In the genomic region with DNA sequence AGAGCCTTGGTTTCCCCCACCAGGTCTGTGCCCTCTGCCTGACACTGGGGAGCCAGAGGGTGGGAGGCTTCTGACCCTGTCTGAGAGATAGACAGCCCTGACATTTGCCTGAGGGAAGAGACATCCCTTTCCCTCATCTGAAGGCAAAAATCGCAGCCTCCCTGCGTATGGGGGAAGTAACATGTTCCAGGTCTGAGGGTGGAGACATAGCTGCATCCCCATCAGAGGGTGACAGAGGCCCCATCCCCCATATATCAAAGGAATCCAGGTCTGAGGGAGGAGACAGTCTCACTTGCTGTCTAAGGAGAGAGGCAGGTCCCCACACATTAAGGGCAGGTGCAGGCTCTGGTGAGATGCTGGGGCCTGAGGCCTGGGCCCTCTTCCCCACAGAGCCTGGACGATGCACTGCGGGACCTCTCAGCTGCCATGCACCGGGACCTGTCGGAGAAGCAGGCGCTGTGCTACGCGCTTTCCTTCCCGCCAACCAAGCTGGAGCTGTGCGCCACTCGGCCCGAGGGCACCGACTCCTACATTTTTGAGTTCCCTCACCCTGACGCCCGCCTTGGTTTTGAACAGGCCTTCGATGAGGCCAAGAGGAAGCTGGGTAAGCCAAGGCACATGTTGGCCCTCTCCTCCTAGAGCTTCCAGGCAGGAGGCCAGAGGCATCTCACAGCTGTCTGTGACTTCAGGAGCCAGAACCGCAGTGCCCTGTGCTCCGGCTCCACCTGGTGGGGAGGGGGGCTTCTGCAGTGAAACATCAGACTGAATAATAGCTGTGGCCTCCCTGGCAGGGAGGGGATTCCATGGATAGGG, we compare ENCODE assay signal across 1 cellular context.
TF ChIP-seq lines count a peak whose summit lies in the region.

No MANE protein-coding gene starts in this region.

TF ChIP-seq in SK-N-SH treated with all-trans-retinoic acid at 6 μM for 48 hours, 23 proteins besides CTCF, POLR2A, EP300 and RAD21 (continued from another document):
- TF ChIP-seq, protein P1, sequence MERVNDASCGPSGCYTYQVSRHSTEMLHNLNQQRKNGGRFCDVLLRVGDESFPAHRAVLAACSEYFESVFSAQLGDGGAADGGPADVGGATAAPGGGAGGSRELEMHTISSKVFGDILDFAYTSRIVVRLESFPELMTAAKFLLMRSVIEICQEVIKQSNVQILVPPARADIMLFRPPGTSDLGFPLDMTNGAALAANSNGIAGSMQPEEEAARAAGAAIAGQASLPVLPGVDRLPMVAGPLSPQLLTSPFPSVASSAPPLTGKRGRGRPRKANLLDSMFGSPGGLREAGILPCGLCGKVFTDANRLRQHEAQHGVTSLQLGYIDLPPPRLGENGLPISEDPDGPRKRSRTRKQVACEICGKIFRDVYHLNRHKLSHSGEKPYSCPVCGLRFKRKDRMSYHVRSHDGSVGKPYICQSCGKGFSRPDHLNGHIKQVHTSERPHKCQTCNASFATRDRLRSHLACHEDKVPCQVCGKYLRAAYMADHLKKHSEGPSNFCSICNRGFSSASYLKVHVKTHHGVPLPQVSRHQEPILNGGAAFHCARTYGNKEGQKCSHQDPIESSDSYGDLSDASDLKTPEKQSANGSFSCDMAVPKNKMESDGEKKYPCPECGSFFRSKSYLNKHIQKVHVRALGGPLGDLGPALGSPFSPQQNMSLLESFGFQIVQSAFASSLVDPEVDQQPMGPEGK (CRISPR knock-in tag; IDR thresholded peaks at IDR 0.05; ENCODE audit: borderline replicate concordance) = no peak
- TF ChIP-seq, protein P2, sequence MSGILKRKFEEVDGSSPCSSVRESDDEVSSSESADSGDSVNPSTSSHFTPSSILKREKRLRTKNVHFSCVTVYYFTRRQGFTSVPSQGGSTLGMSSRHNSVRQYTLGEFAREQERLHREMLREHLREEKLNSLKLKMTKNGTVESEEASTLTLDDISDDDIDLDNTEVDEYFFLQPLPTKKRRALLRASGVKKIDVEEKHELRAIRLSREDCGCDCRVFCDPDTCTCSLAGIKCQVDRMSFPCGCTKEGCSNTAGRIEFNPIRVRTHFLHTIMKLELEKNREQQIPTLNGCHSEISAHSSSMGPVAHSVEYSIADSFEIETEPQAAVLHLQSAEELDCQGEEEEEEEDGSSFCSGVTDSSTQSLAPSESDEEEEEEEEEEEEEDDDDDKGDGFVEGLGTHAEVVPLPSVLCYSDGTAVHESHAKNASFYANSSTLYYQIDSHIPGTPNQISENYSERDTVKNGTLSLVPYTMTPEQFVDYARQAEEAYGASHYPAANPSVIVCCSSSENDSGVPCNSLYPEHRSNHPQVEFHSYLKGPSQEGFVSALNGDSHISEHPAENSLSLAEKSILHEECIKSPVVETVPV (CRISPR knock-in tag; IDR thresholded peaks at IDR 0.05) = no peak
